1 cellular context compared by ENCODE assay signal in the genomic region with DNA sequence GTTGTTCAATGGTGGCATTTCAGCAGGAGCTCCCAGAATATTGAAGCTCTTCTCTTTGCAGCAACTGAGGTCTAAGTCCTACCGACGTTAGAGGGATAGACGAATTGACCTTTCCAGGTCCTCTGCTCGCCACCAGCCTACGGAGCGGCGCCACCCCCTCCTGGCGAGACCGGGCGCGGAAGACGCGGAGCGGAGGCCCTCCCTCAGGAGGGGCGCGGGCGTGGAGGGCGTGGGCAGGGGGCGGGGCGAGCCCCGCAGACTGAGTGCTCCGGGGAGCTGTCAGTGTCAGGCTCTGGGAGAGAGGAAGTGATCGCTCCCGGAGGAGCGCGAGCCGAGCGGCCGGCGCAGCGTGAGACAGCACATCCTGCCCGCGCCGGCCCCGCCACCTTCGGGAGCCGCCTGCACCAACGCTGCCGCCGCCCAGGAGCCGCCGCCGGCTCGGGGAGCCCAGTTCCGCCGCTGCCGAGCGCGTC.
TF ChIP-seq lines count a peak whose summit lies in the region.

DYNC1I1 (plus strand) TSS at position 257 of the 473 bp plus-strand sequence. CDS start 32,176 bp downstream, outside the sequence.

TF ChIP-seq in K562, 482 proteins besides CTCF, POLR2A, EP300 and RAD21 (continued from another document):
- TF ChIP-seq RBM14 (IDR thresholded peaks at IDR 0.05; ENCODE audit: borderline replicate concordance, insufficient read depth, low read depth, low read length) (no peak), PKNOX1 (IDR thresholded peaks at IDR 0.05) (peak; percentile 70), POLR2G (IDR thresholded peaks at IDR 0.05; ENCODE audit: low read depth, low read length) (peak; percentile 51), EHMT2 (IDR thresholded peaks at IDR 0.05) (no peak), RB1 (IDR thresholded peaks at IDR 0.05; ENCODE audit: low read depth) (no peak)
- TF ChIP-seq, protein P1, sequence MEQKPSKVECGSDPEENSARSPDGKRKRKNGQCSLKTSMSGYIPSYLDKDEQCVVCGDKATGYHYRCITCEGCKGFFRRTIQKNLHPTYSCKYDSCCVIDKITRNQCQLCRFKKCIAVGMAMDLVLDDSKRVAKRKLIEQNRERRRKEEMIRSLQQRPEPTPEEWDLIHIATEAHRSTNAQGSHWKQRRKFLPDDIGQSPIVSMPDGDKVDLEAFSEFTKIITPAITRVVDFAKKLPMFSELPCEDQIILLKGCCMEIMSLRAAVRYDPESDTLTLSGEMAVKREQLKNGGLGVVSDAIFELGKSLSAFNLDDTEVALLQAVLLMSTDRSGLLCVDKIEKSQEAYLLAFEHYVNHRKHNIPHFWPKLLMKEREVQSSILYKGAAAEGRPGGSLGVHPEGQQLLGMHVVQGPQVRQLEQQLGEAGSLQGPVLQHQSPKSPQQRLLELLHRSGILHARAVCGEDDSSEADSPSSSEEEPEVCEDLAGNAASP (IDR thresholded peaks at IDR 0.05): no peak
- TF ChIP-seq, protein P2, sequence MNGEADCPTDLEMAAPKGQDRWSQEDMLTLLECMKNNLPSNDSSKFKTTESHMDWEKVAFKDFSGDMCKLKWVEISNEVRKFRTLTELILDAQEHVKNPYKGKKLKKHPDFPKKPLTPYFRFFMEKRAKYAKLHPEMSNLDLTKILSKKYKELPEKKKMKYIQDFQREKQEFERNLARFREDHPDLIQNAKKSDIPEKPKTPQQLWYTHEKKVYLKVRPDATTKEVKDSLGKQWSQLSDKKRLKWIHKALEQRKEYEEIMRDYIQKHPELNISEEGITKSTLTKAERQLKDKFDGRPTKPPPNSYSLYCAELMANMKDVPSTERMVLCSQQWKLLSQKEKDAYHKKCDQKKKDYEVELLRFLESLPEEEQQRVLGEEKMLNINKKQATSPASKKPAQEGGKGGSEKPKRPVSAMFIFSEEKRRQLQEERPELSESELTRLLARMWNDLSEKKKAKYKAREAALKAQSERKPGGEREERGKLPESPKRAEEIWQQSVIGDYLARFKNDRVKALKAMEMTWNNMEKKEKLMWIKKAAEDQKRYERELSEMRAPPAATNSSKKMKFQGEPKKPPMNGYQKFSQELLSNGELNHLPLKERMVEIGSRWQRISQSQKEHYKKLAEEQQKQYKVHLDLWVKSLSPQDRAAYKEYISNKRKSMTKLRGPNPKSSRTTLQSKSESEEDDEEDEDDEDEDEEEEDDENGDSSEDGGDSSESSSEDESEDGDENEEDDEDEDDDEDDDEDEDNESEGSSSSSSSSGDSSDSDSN (IDR thresholded peaks at IDR 0.05; ENCODE audit: borderline replicate concordance in 1 of 2, low read depth in 2 of 2, low read length in 2 of 2): peak; percentile 92 to 96; a peak in 3 of 4 replicates
